Comparison of ENCODE assay signal across 1 cellular context in the genomic region with DNA sequence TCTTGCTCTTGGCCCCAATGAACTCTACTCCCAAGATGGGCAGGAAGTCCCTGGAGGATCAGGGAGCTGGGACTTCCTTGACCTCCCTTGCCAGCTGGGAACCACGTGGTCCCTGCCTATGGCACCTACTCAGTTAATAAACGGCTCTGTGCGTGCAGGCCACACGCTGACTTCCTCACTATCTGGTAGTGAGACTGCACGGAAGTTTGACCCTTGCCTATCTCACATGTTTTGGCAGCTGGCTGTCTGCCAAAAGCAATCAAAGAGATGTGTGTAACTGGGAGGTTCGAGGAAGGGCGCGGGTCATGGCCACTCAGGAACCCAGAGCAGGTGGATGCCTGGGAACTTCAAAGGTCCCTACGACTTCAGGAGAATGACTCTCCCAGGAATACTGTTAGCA.
TF ChIP-seq lines count a peak whose summit lies in the region.

No MANE protein-coding gene starts in this region.

TF ChIP-seq in HepG2, 621 proteins besides CTCF, POLR2A, EP300 and RAD21 (continued from another document and continues in another):
- TF ChIP-seq RBFOX2 (IDR thresholded peaks at IDR 0.05; ENCODE audit: low read depth, low read length): no peak
- TF ChIP-seq, protein P1, sequence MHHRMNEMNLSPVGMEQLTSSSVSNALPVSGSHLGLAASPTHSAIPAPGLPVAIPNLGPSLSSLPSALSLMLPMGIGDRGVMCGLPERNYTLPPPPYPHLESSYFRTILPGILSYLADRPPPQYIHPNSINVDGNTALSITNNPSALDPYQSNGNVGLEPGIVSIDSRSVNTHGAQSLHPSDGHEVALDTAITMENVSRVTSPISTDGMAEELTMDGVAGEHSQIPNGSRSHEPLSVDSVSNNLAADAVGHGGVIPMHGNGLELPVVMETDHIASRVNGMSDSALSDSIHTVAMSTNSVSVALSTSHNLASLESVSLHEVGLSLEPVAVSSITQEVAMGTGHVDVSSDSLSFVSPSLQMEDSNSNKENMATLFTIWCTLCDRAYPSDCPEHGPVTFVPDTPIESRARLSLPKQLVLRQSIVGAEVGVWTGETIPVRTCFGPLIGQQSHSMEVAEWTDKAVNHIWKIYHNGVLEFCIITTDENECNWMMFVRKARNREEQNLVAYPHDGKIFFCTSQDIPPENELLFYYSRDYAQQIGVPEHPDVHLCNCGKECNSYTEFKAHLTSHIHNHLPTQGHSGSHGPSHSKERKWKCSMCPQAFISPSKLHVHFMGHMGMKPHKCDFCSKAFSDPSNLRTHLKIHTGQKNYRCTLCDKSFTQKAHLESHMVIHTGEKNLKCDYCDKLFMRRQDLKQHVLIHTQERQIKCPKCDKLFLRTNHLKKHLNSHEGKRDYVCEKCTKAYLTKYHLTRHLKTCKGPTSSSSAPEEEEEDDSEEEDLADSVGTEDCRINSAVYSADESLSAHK (CRISPR knock-in tag; IDR thresholded peaks at IDR 0.05; ENCODE audit: borderline replicate concordance): no peak
- peak; percentile 86 for TF ChIP-seq NR2C2 (CRISPR knock-in tag; IDR thresholded peaks at IDR 0.05; ENCODE audit: borderline replicate concordance)
- peak; percentile 78 for TF ChIP-seq LCORL (IDR thresholded peaks at IDR 0.05)
- peak; percentile 73; the same call in 1 of the 2 replicates for TF ChIP-seq LCORL (CRISPR knock-in tag; IDR thresholded peaks at IDR 0.05)
- peak; percentile 49; the same call in 1 of the 2 replicates for TF ChIP-seq FOXO1 (CRISPR knock-in tag; IDR thresholded peaks at IDR 0.05)
- no peak for TF ChIP-seq ZNF790 (CRISPR knock-in tag; IDR thresholded peaks at IDR 0.05; ENCODE audit: borderline replicate concordance)
- no peak for TF ChIP-seq ZBTB8A (CRISPR knock-in tag; IDR thresholded peaks at IDR 0.05; ENCODE audit: borderline replicate concordance, low read depth)
- TF ChIP-seq CC2D1A (CRISPR knock-in tag; IDR thresholded peaks at IDR 0.05): no peak
- TF ChIP-seq ZNF572 (CRISPR knock-in tag; IDR thresholded peaks at IDR 0.05): no peak
- no peak for TF ChIP-seq JARID2 (CRISPR knock-in tag; IDR thresholded peaks at IDR 0.05; ENCODE audit: insufficient replicate concordance)
- TF ChIP-seq SP1 (IDR thresholded peaks at IDR 0.05): no peak
- no peak for TF ChIP-seq SP1 (CRISPR knock-in tag; IDR thresholded peaks at IDR 0.05)
- no peak for TF ChIP-seq AKAP8 (CRISPR knock-in tag; IDR thresholded peaks at IDR 0.05)
- TF ChIP-seq CBFB (CRISPR knock-in tag; IDR thresholded peaks at IDR 0.05): no peak
- no peak for TF ChIP-seq NKX3-1 (CRISPR knock-in tag; IDR thresholded peaks at IDR 0.05)
- TF ChIP-seq MXD4 (CRISPR knock-in tag; IDR thresholded peaks at IDR 0.05): peak; percentile 82; the same call in 1 of the 2 replicates
- TF ChIP-seq ZNF10 (CRISPR knock-in tag; IDR thresholded peaks at IDR 0.05; ENCODE audit: borderline replicate concordance, low read depth): no peak
- TF ChIP-seq, protein P2, sequence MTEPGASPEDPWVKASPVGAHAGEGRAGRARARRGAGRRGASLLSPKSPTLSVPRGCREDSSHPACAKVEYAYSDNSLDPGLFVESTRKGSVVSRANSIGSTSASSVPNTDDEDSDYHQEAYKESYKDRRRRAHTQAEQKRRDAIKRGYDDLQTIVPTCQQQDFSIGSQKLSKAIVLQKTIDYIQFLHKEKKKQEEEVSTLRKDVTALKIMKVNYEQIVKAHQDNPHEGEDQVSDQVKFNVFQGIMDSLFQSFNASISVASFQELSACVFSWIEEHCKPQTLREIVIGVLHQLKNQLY (CRISPR knock-in tag; IDR thresholded peaks at IDR 0.05): peak; percentile 77; the same call in 1 of the 2 replicates
- TF ChIP-seq ZMAT3 (CRISPR knock-in tag; conservative IDR thresholded peaks at IDR 0.05): 0 out of 2 replicates have a peak, but pooled peaks have one; percentile 44
- no peak for TF ChIP-seq NR1H2 (CRISPR knock-in tag; IDR thresholded peaks at IDR 0.05; ENCODE audit: borderline replicate concordance, low read depth)
- TF ChIP-seq, protein P3, sequence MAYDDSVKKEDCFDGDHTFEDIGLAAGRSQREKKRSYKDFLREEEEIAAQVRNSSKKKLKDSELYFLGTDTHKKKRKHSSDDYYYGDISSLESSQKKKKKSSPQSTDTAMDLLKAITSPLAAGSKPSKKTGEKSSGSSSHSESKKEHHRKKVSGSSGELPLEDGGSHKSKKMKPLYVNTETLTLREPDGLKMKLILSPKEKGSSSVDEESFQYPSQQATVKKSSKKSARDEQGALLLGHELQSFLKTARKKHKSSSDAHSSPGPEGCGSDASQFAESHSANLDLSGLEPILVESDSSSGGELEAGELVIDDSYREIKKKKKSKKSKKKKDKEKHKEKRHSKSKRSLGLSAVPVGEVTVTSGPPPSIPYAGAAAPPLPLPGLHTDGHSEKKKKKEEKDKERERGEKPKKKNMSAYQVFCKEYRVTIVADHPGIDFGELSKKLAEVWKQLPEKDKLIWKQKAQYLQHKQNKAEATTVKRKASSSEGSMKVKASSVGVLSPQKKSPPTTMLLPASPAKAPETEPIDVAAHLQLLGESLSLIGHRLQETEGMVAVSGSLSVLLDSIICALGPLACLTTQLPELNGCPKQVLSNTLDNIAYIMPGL (CRISPR knock-in tag; IDR thresholded peaks at IDR 0.05; ENCODE audit: borderline replicate concordance in 1 of 2, low read depth in 1 of 2): peak in 1 of 2 experiments; percentile 41; a peak in 1 of 4 replicates
- no peak for TF ChIP-seq ZNF550 (CRISPR knock-in tag; IDR thresholded peaks at IDR 0.05; ENCODE audit: borderline replicate concordance)
- TF ChIP-seq, protein P4, sequence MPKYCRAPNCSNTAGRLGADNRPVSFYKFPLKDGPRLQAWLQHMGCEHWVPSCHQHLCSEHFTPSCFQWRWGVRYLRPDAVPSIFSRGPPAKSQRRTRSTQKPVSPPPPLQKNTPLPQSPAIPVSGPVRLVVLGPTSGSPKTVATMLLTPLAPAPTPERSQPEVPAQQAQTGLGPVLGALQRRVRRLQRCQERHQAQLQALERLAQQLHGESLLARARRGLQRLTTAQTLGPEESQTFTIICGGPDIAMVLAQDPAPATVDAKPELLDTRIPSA (CRISPR knock-in tag; IDR thresholded peaks at IDR 0.05; ENCODE audit: borderline replicate concordance): no peak
- TF ChIP-seq NR2F1 (CRISPR knock-in tag; IDR thresholded peaks at IDR 0.05): peak; percentile 89 to 90
- no peak for TF ChIP-seq ZSCAN21 (CRISPR knock-in tag; IDR thresholded peaks at IDR 0.05; ENCODE audit: borderline replicate concordance)
- TF ChIP-seq HES4 (CRISPR knock-in tag; IDR thresholded peaks at IDR 0.05; ENCODE audit: borderline replicate concordance): no peak; the same call in 1 of the 2 replicates
- TF ChIP-seq, protein P5, sequence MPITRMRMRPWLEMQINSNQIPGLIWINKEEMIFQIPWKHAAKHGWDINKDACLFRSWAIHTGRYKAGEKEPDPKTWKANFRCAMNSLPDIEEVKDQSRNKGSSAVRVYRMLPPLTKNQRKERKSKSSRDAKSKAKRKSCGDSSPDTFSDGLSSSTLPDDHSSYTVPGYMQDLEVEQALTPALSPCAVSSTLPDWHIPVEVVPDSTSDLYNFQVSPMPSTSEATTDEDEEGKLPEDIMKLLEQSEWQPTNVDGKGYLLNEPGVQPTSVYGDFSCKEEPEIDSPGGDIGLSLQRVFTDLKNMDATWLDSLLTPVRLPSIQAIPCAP (CRISPR knock-in tag; IDR thresholded peaks at IDR 0.05; ENCODE audit: low read depth): no peak
- TF ChIP-seq, protein P6, sequence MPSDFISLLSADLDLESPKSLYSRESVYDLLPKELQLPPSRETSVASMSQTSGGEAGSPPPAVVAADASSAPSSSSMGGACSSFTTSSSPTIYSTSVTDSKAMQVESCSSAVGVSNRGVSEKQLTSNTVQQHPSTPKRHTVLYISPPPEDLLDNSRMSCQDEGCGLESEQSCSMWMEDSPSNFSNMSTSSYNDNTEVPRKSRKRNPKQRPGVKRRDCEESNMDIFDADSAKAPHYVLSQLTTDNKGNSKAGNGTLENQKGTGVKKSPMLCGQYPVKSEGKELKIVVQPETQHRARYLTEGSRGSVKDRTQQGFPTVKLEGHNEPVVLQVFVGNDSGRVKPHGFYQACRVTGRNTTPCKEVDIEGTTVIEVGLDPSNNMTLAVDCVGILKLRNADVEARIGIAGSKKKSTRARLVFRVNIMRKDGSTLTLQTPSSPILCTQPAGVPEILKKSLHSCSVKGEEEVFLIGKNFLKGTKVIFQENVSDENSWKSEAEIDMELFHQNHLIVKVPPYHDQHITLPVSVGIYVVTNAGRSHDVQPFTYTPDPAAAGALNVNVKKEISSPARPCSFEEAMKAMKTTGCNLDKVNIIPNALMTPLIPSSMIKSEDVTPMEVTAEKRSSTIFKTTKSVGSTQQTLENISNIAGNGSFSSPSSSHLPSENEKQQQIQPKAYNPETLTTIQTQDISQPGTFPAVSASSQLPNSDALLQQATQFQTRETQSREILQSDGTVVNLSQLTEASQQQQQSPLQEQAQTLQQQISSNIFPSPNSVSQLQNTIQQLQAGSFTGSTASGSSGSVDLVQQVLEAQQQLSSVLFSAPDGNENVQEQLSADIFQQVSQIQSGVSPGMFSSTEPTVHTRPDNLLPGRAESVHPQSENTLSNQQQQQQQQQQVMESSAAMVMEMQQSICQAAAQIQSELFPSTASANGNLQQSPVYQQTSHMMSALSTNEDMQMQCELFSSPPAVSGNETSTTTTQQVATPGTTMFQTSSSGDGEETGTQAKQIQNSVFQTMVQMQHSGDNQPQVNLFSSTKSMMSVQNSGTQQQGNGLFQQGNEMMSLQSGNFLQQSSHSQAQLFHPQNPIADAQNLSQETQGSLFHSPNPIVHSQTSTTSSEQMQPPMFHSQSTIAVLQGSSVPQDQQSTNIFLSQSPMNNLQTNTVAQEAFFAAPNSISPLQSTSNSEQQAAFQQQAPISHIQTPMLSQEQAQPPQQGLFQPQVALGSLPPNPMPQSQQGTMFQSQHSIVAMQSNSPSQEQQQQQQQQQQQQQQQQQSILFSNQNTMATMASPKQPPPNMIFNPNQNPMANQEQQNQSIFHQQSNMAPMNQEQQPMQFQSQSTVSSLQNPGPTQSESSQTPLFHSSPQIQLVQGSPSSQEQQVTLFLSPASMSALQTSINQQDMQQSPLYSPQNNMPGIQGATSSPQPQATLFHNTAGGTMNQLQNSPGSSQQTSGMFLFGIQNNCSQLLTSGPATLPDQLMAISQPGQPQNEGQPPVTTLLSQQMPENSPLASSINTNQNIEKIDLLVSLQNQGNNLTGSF (CRISPR knock-in tag; IDR thresholded peaks at IDR 0.05): no peak
- TF ChIP-seq SALL2 (CRISPR knock-in tag; IDR thresholded peaks at IDR 0.05): no peak
- peak; percentile 69 for TF ChIP-seq SP5 (CRISPR knock-in tag; IDR thresholded peaks at IDR 0.05; ENCODE audit: borderline replicate concordance, low read depth)
- 0 out of 2 replicates have a peak, but pooled peaks have one; percentile 54 for TF ChIP-seq ZNF160 (CRISPR knock-in tag; IDR thresholded peaks at IDR 0.05)
- TF ChIP-seq PTBP1 (IDR thresholded peaks at IDR 0.05; ENCODE audit: low read depth, low read length, poor library complexity, severe bottlenecking): no peak
- no peak for TF ChIP-seq ATF7 (IDR thresholded peaks at IDR 0.05)
- no peak; the same call in 1 of the 2 replicates for TF ChIP-seq ATF7 (CRISPR knock-in tag; IDR thresholded peaks at IDR 0.05)
- TF ChIP-seq, protein P7, sequence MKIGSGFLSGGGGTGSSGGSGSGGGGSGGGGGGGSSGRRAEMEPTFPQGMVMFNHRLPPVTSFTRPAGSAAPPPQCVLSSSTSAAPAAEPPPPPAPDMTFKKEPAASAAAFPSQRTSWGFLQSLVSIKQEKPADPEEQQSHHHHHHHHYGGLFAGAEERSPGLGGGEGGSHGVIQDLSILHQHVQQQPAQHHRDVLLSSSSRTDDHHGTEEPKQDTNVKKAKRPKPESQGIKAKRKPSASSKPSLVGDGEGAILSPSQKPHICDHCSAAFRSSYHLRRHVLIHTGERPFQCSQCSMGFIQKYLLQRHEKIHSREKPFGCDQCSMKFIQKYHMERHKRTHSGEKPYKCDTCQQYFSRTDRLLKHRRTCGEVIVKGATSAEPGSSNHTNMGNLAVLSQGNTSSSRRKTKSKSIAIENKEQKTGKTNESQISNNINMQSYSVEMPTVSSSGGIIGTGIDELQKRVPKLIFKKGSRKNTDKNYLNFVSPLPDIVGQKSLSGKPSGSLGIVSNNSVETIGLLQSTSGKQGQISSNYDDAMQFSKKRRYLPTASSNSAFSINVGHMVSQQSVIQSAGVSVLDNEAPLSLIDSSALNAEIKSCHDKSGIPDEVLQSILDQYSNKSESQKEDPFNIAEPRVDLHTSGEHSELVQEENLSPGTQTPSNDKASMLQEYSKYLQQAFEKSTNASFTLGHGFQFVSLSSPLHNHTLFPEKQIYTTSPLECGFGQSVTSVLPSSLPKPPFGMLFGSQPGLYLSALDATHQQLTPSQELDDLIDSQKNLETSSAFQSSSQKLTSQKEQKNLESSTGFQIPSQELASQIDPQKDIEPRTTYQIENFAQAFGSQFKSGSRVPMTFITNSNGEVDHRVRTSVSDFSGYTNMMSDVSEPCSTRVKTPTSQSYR (CRISPR knock-in tag; IDR thresholded peaks at IDR 0.05; ENCODE audit: borderline replicate concordance): no peak; the same call in 1 of the 2 replicates
- peak; percentile 63 for TF ChIP-seq FOSL2 (CRISPR knock-in tag; IDR thresholded peaks at IDR 0.05)
- no peak for TF ChIP-seq FOXM1 (CRISPR knock-in tag; IDR thresholded peaks at IDR 0.05)
- TF ChIP-seq ZNF678 (CRISPR knock-in tag; IDR thresholded peaks at IDR 0.05): no peak
- TF ChIP-seq, protein P8, sequence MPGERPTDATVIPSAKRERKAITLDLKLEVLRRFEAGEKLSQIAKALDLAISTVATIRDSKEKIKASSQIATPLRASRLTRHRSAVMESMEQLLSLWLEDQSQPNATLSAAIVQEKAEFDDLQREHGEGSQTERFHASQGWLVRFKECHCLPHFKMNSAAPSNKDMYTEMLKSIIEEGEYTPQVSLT (CRISPR knock-in tag; IDR thresholded peaks at IDR 0.05; ENCODE audit: borderline replicate concordance, low read depth): no peak
- TF ChIP-seq PITX1 (CRISPR knock-in tag; IDR thresholded peaks at IDR 0.05): peak; percentile 70
- TF ChIP-seq HDAC2 (CRISPR knock-in tag; IDR thresholded peaks at IDR 0.05): peak; percentile 90
- TF ChIP-seq NCOA2 (CRISPR knock-in tag; IDR thresholded peaks at IDR 0.05): peak; percentile 81
- TF ChIP-seq ZNF296 (CRISPR knock-in tag; conservative IDR thresholded peaks at IDR 0.05): peak; percentile 58; the same call in 1 of the 2 replicates
- no peak for TF ChIP-seq FOXK2 (IDR thresholded peaks at IDR 0.05)
- TF ChIP-seq, protein P9, sequence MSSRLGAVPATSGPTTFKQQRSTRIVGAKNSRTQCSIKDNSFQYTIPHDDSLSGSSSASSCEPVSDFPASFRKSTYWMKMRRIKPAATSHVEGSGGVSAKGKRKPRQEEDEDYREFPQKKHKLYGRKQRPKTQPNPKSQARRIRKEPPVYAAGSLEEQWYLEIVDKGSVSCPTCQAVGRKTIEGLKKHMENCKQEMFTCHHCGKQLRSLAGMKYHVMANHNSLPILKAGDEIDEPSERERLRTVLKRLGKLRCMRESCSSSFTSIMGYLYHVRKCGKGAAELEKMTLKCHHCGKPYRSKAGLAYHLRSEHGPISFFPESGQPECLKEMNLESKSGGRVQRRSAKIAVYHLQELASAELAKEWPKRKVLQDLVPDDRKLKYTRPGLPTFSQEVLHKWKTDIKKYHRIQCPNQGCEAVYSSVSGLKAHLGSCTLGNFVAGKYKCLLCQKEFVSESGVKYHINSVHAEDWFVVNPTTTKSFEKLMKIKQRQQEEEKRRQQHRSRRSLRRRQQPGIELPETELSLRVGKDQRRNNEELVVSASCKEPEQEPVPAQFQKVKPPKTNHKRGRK (CRISPR knock-in tag; IDR thresholded peaks at IDR 0.05): no peak
- TF ChIP-seq HOXA5 (CRISPR knock-in tag; IDR thresholded peaks at IDR 0.05): no peak
- no peak for TF ChIP-seq ZNF20 (CRISPR knock-in tag; IDR thresholded peaks at IDR 0.05)
